9 cellular contexts compared by ENCODE assay signal in the genomic region with DNA sequence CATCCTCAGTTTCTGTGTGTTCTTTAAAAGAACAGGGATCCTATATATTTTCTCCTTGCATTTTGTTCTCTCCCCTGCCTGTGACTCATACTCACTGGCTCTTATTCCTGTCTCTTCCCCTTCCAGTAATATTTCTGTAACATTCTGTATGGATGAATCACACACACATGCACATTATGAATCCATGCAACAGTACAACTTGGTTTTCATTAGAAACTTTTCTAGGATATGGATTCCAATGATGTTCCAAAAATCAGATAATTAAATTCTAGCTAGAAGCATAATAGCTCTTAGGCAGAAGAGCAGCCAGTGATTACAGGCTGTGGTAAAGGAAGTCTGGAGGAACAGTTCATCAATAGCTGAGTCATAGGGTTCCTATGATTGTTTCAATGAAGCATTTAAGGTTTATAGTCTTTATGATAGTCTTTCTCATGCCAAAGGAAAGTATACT.
DNase-seq lines count a peak whose midpoint lies in the region; ATAC-seq, FAIRE-seq and TF ChIP-seq lines count a peak whose summit lies in the region.
"Had no signal": no experiment of that assay in that cellular context is flagged by ENCODE, and none has a peak within 500 bp of the region (broad histone marks: within the 10 kb centered on the region; RNA-seq: fewer than 3 reads in every experiment).

No MANE protein-coding gene starts in this region.

- no peaks in the 10 kb centered on the region for H3K36me3 Mint-ChIP-seq in brain

- DNase-seq in HTR-8/SVneo (ENCODE audit: insufficient read length, low spot score) = peak; percentile 80
- DNase-seq in kidney glomerular epithelial cell (lab: John Stamatoyannopoulos, UW) = peak; percentile 87
- DNase-seq in urothelium cell line (ENCODE audit: low spot score) = peak; percentile 70
- DNase-seq in NOMO-1 treated with DMSO at 0.1 percent for 48 hours (lab: John Stamatoyannopoulos, UW; ENCODE audit: unreplicated experiment) = no peak
- no peak for DNase-seq in NCI-H146 treated with DMSO at 0.1 percent for 48 hours (lab: John Stamatoyannopoulos, UW; ENCODE audit: unreplicated experiment)
- DNase-seq: NCI-H1694 treated with DMSO at 0.1 percent for 48 hours had no signal

- no peak for ATAC-seq in HG02970 (IDR thresholded peaks at IDR 0.05; ENCODE audit: low FRiP score, unreplicated experiment)

- H3K27me3 Mint-ChIP-seq in brain = no peaks in the 10 kb centered on the region

- H3K9me3 Mint-ChIP-seq in brain = no peaks in the 10 kb centered on the region

- TF ChIP-seq CTCF in brain (conservative IDR thresholded peaks at IDR 0.05) = no peak

- H3K27ac Mint-ChIP-seq in brain = peak overlapping the region in 3 of 5 experiments; percentile 9 to 83 (median 77)

- FAIRE-seq in HTR-8/SVneo (lab: Jason Lieb, UNC) = peak; percentile 99
- peak; percentile 32 for FAIRE-seq in urothelium cell line (lab: Jason Lieb, UNC)
- FAIRE-seq: GM18507 had no signal

- H3K4me3 Mint-ChIP-seq in brain = no peak overlapping the region

- H3K4me1 Mint-ChIP-seq in brain = peaks cover 16% of the 10 kb centered on the region

Comparison
In these comparisons a context has a peak if more than half of its experiments do, and no peak if none do; other contexts are left out.
1. DNase-seq: peak in HTR-8/SVneo (single experiment), kidney glomerular epithelial cell (single experiment) and urothelium cell line (single experiment); none in NOMO-1 treated with DMSO at 0.1 percent for 48 hours (single experiment) and NCI-H146 treated with DMSO at 0.1 percent for 48 hours (single experiment).